In the genomic region with DNA sequence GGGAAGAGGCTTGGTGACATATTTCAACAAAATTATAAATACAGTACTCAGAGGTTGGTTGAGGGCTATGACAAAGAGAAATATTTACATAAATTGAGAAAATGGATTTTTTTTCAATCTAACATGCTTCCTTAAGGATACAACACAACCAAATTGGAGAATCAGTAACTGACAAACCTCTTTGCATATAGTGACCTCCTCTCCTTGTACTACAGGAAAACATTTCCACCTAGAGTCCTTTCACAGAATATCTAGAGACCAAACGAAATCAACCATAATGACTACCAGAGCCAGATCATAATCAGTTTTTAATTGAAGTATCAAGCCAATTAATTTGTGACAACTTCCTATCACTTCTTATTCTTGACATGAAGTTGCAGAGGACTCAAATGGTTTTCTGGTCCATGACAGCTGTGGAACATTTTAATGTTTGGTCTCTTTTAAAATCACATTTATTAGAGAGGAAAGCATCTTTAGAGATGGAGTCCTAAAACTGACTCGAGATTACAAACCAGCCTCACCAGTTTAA, we compare ENCODE assay signal across 12 cellular contexts. TPM values are rescaled to one million over a fixed set of nuclear protein-coding genes. Genes with fewer than 3 reads are reported as not detected.
"Had no signal": no experiment of that assay in that cellular context is flagged by ENCODE, and none has a peak within 500 bp of the region (broad histone marks: within the 10 kb centered on the region; RNA-seq: fewer than 3 reads in every experiment).

No MANE protein-coding gene starts in this region.

- H3K27ac Mint-ChIP-seq: activated naive CD8-positive, alpha-beta T cell treated with anti-CD3 and anti-CD28 coated beads, Interleukin-2, amount 10 ng/mL, durations not matched to agents 7 days and 5 days; nephron progenitor cell had no signal

- H3K4me3 Mint-ChIP-seq: activated naive CD8-positive, alpha-beta T cell treated with anti-CD3 and anti-CD28 coated beads, Interleukin-2, amount 10 ng/mL, durations not matched to agents 7 days and 5 days; nephron progenitor cell had no signal

- H3K9me3 ChIP-seq: esophagus muscularis mucosa, sigmoid colon had no signal

- H3K36me3 ChIP-seq: esophagus muscularis mucosa, sigmoid colon had no signal

- H3K27ac ChIP-seq: esophagus muscularis mucosa, sigmoid colon had no signal

- H3K4me3 ChIP-seq: esophagus muscularis mucosa, sigmoid colon had no signal

- H3K9me3 Mint-ChIP-seq: activated naive CD8-positive, alpha-beta T cell treated with anti-CD3 and anti-CD28 coated beads, Interleukin-2, amount 10 ng/mL, durations not matched to agents 7 days and 5 days; nephron progenitor cell had no signal

- DNase-seq: activated effector memory CD4-positive, alpha-beta T cell treated with Interleukin-2 at 50 U/mL for 16 hours; activated naive CD8-positive, alpha-beta T cell treated with anti-CD3 and anti-CD28 coated beads, Interleukin-2, amount 10 ng/mL, durations not matched to agents 7 days and 5 days; anterior cingulate cortex; left colon; nephron progenitor cell; sigmoid colon; stimulated activated CD4-positive, alpha-beta T cell treated with anti-CD3 and anti-CD28 coated beads, Interleukin-12 subunit alpha, Interleukin-12 subunit beta, amount 100 ng/mL, for 4 hours; stimulated activated naive CD8-positive, alpha-beta T cell treated with anti-CD3 and anti-CD28 coated beads, Interleukin-15, Interleukin-2, amounts not matched to agents 100 U/mL and 50 U/mL, for 24 hours had no signal

- H3K36me3 Mint-ChIP-seq: activated naive CD8-positive, alpha-beta T cell treated with anti-CD3 and anti-CD28 coated beads, Interleukin-2, amount 10 ng/mL, durations not matched to agents 7 days and 5 days had no signal

- FAIRE-seq: bronchial epithelial cell had no signal

RNA-seq across cellular contexts. Expression of a gene that starts 3.6 kb away (rescaled TPM):
- total RNA-seq: activated naive CD8-positive, alpha-beta T cell treated with anti-CD3 and anti-CD28 coated beads, Interleukin-2, amount 10 ng/mL, durations not matched to agents 7 days and 5 days; left colon; osteocyte; T-helper 2 cell treated with Interferon-gamma antibody and Interleukin-4, amounts not matched to agents 100 ng/mL and 5 ng/mL, for 36 hours had no signal
